In genomic region chr15:35737521-35737920, GRCh38 we compare ENCODE assay signal across 29 cellular contexts.
A peak's percentile ranks its signal among the peaks of the same experiment; 100 is the strongest.
DNase-seq lines count a peak whose midpoint lies in the region; ATAC-seq, FAIRE-seq and TF ChIP-seq lines count a peak whose summit lies in the region.
"Had no signal": no experiment of that assay in that cellular context is flagged by ENCODE, and none has a peak within 500 bp of the region (broad histone marks: within the 10 kb centered on the region; RNA-seq: fewer than 3 reads in every experiment).

No MANE protein-coding gene starts in this region.

- no peak for ATAC-seq in HCT116
- ATAC-seq: activated T-cell treated with anti-CD3 and anti-CD28 coated beads, Interleukin-2, amount 50 U/mL, for 4 hours; left colon; T-helper 17 cell had no signal

- H3K4me1 ChIP-seq in HCT116 (ENCODE audit: control insufficient read depth in 1 of 2, insufficient read depth in 2 of 2, low read length in 2 of 2) = peaks cover 16 to 20% of the 10 kb centered on the region in 2 experiments
- H3K4me1 ChIP-seq: prostate gland, SJCRH30, transverse colon had no signal

- POLR2A ChIA-PET in HCT116 (lab: Charles Lee) = no interaction called here

- TF ChIP-seq POLR2A in HCT116 (IDR thresholded peaks at IDR 0.05; ENCODE audit: borderline replicate concordance, extremely low read depth, insufficient read depth, insufficient read length) (no peak), GM12891 (IDR thresholded peaks at IDR 0.05; ENCODE audit: low read depth, low read length) (no peak)

- no peak for TF ChIP-seq CTCF in HCT116 (IDR thresholded peaks at IDR 0.05 in 2 of 3, conservative IDR thresholded peaks at IDR 0.05 in 1 of 3; ENCODE audit: borderline replicate concordance in 1 of 3, insufficient read depth in 1 of 3, low read depth in 2 of 3, low read length in 2 of 3)
- TF ChIP-seq CTCF in foreskin fibroblast (IDR thresholded peaks at IDR 0.05; ENCODE audit: low read depth, low read length) = no peak

- TF ChIP-seq RAD21 in HCT116 (IDR thresholded peaks at IDR 0.05; ENCODE audit: low read depth) = no peak

- no peak for FAIRE-seq in GM12891 (lab: Jason Lieb, UNC)
- FAIRE-seq: GM18507 had no signal

- H2AFZ ChIP-seq in HCT116 (ENCODE audit: low read depth, low read length, poor library complexity, severe bottlenecking) = peak overlapping the region; percentile 84
- H2AFZ ChIP-seq: PC-9 had no signal

- intact Hi-C loops in HCT116 (cut with micrococcal nuclease) = no loop called here

- no peaks in the 10 kb centered on the region for H4K20me1 ChIP-seq in HCT116 (ENCODE audit: insufficient read depth)

- CTCF ChIA-PET in HCT116 (lab: Charles Lee) = interaction anchor here (1.0 to 3.4 kb wide), 2 partner anchors 12 to 15 kb away, joined by 4 to 34 read pairs; no protein-coding TSS in a partner anchor

- no peaks in the 10 kb centered on the region for H3K9me2 ChIP-seq in HCT116 (ENCODE audit: insufficient read depth)

- RAD21 ChIA-PET in HCT116 (lab: Charles Lee; ENCODE audit: low non-redundant PET in 1 of 2, low total read pairs in 2 of 2, uncharacterized antibody in 2 of 2, unreplicated experiment in 2 of 2) = interaction anchor here (0.7 to 1.5 kb wide), 3 partner anchors 14 to 448 kb away, joined by 3 read pairs; no protein-coding TSS in a partner anchor

- peak overlapping the region; percentile 52 for H3K4me2 ChIP-seq in HCT116 (ENCODE audit: low read length)
- H3K4me2 ChIP-seq: PC-9 had no signal

- no peaks in the 10 kb centered on the region for H3K36me3 ChIP-seq in HCT116 (ENCODE audit: control insufficient read depth in 1 of 2, insufficient read depth in 2 of 2, low read length in 2 of 2)
- H3K36me3 ChIP-seq: cardiac muscle cell, prostate gland, SJCRH30, transverse colon had no signal

- H3K27ac ChIP-seq in HCT116 (ENCODE audit: low read depth, low read length) = peak overlapping the region; percentile 4; the same call in 1 of the 2 replicates
- H3K27ac ChIP-seq: cardiac muscle cell, PC-9, prostate gland, SJCRH30, skin epidermis, transverse colon had no signal

- BruUV-seq in HCT116 (replicated peaks; lab: Mats Ljungman, UMichigan) = no TSS peak

- DNase-seq in Caki2 (ENCODE audit: low read depth) (peak; percentile 19), HCT116 (ENCODE audit: low read depth, low spot score) (no peak), SK-MEL-5 (ENCODE audit: low read depth, low spot score) (peak; percentile 40), foreskin fibroblast (peak; percentile 16 to 35), GM12891 (ENCODE audit: insufficient read length, low spot score) (no peak), HuH-7 (ENCODE audit: low spot score) (no peak), NCI-H1417 treated with DMSO at 0.1 percent for 48 hours (lab: John Stamatoyannopoulos, UW) (no peak)
- DNase-seq in activated effector memory CD4-positive, alpha-beta T cell treated with anti-CD3 and anti-CD28 coated beads, Interleukin-2, amount 50 U/mL, for 16 hours = no peak
- DNase-seq: activated CD4-positive, alpha-beta T cell treated with anti-CD3 and anti-CD28 coated beads for 48 hours; activated naive CD4-positive, alpha-beta T cell treated with Interleukin-2 at 50 U/mL for 16 hours; activated T-cell treated with anti-CD3 and anti-CD28 coated beads, Interleukin-2, amount 50 U/mL, for 4 hours; amniotic stem cell; CD4-positive, CD25-positive, alpha-beta regulatory T cell; cortex of kidney; GOT3; head of caudate nucleus; Kasumi-1; left colon; NCI-H1048; NCI-H187 treated with DMSO at 0.1 percent for 48 hours; NCI-H446; PC-9; SJCRH30; T-helper 17 cell; transverse colon had no signal

- H3K79me2 ChIP-seq in HCT116 (ENCODE audit: insufficient read depth, low read length) = no peaks in the 10 kb centered on the region

- H3K4me3 ChIP-seq in HCT116 (replicated peaks in 1 of 2; ENCODE audit: low read depth in 1 of 2, low read length in 2 of 2) (no peak overlapping the region), foreskin fibroblast (ENCODE audit: low read depth in 1 of 2, low read length in 2 of 2) (no peak overlapping the region)
- H3K4me3 ChIP-seq: cardiac muscle cell, PC-9, prostate gland, SJCRH30, skin epidermis, transverse colon had no signal

- no peaks in the 10 kb centered on the region for H3K27me3 ChIP-seq in HCT116 (ENCODE audit: insufficient read depth, low read length)
- H3K27me3 ChIP-seq: cardiac muscle cell, SJCRH30, transverse colon had no signal

- H3K9me3 ChIP-seq in HCT116 (ENCODE audit: control insufficient read depth in 1 of 2, insufficient read depth in 1 of 2, low read depth in 1 of 2, low read length in 2 of 2) = no peaks in the 10 kb centered on the region
- H3K9me3 ChIP-seq: prostate gland, SJCRH30 had no signal

- in situ Hi-C loops in Caki2 (cut with HindIII; ENCODE audit: low pct_unique_long_range_greater_than_20kb, low sequenced_read_pairs) (no loop called here), SK-MEL-5 (cut with HindIII; ENCODE audit: low pct_unique_long_range_greater_than_20kb, low sequenced_read_pairs) (no loop called here)

- H3K9ac ChIP-seq in HCT116 (ENCODE audit: low read length) = no peak overlapping the region

TF ChIP-seq in HCT116, 20 proteins besides CTCF, POLR2A, EP300 and RAD21 (continues in another document):
- TF ChIP-seq CEBPB (IDR thresholded peaks at IDR 0.05; ENCODE audit: low read depth) = no peak
- no peak for TF ChIP-seq EZH2 (IDR thresholded peaks at IDR 0.05)
- no peak for TF ChIP-seq CBX3 (IDR thresholded peaks at IDR 0.05; ENCODE audit: low read depth)
- no peak for TF ChIP-seq EGR1 (IDR thresholded peaks at IDR 0.05; ENCODE audit: low read depth)
- TF ChIP-seq YY1 (IDR thresholded peaks at IDR 0.05; ENCODE audit: extremely low read depth, insufficient replicate concordance, low read depth, low read length) = no peak
- no peak for TF ChIP-seq POLR2AphosphoS5 (IDR thresholded peaks at IDR 0.05; ENCODE audit: low read depth, low read length)
- TF ChIP-seq ZNF274 (IDR thresholded peaks at IDR 0.05; ENCODE audit: low read depth, low read length) = no peak
- no peak for TF ChIP-seq EZH2phosphoT487 (IDR thresholded peaks at IDR 0.05; ENCODE audit: borderline replicate concordance)
- TF ChIP-seq SP1 (IDR thresholded peaks at IDR 0.05; ENCODE audit: low read depth) = no peak
- TF ChIP-seq SRF (IDR thresholded peaks at IDR 0.05; ENCODE audit: low read depth) = no peak
- TF ChIP-seq ZBTB33 (IDR thresholded peaks at IDR 0.05; ENCODE audit: extremely low read depth, insufficient replicate concordance, low read length) = no peak
- TF ChIP-seq JUND (IDR thresholded peaks at IDR 0.05) = no peak
- TF ChIP-seq MAX (IDR thresholded peaks at IDR 0.05) = no peak

TF ChIP-seq in GM12891, 5 proteins besides CTCF, POLR2A, EP300 and RAD21:
- no peak for TF ChIP-seq TAF1 (IDR thresholded peaks at IDR 0.05; ENCODE audit: low read depth, low read length)
- no peak for TF ChIP-seq SPI1 (IDR thresholded peaks at IDR 0.05; ENCODE audit: low read depth, low read length)
- no peak for TF ChIP-seq POU2F2 (IDR thresholded peaks at IDR 0.05; ENCODE audit: low read depth, low read length)
- no peak for TF ChIP-seq POLR2AphosphoS5 (IDR thresholded peaks at IDR 0.05; ENCODE audit: low read depth, low read length)
- TF ChIP-seq PAX5 (IDR thresholded peaks at IDR 0.05; ENCODE audit: insufficient read depth, low read length, severe bottlenecking) = no peak

Comparison
In these comparisons a context has a peak if more than half of its experiments do, and no peak if none do; other contexts are left out.
1. DNase-seq: peak in Caki2 (single experiment), SK-MEL-5 (single experiment) and foreskin fibroblast (2 of 2); none in HCT116 (single experiment), activated effector memory CD4-positive, alpha-beta T cell treated with anti-CD3 and anti-CD28 coated beads, Interleukin-2, amount 50 U/mL, for 16 hours (single experiment), GM12891 (single experiment), HuH-7 (single experiment) and NCI-H1417 treated with DMSO at 0.1 percent for 48 hours (single experiment).